ENCODE assay signal across 21 cellular contexts in the genomic region with DNA sequence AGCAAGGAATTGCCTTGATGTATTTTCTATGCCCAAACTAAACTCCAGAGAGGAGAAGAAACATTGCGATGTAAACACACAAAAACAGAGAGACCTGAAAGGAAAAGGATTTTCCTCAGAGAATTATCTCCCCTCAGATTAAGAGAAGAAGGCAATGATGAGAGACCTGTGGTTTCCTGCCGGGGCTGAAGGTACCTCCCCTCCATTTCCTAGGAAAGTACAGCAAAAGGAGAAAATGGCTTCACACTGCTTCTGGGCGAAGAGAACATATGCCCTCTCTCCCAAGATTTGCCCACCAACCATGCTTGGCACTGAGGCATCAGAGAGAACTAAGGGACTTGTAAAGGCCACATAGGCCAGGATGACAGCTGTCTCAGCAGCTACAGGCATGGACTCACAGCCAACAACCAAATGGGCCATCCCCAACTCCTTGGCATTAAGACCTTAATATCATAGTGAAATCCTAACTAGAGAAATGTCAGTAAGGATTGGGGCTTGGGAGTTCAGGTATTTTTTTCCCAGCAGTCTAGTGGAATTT.
DNase-seq lines count a peak whose midpoint lies in the region; ATAC-seq, FAIRE-seq and TF ChIP-seq lines count a peak whose summit lies in the region.
"Had no signal": no experiment of that assay in that cellular context is flagged by ENCODE, and none has a peak within 500 bp of the region (broad histone marks: within the 10 kb centered on the region; RNA-seq: fewer than 3 reads in every experiment).

No MANE protein-coding gene starts in this region.

- H3K79me2 ChIP-seq in DND-41 (ENCODE audit: insufficient read depth, low read length): no peaks in the 10 kb centered on the region

- peak; percentile 65 for ATAC-seq in DND-41 (ENCODE audit: insufficient read depth, low read depth)
- peak; percentile 44 for ATAC-seq in activated CD8-positive, alpha-beta T cell treated with anti-CD3 and anti-CD28 coated beads for 36 hours
- ATAC-seq in natural killer cell treated with Interleukin-12 subunit alpha and Interleukin-12 subunit beta and Interleukin-15 and Interleukin-18, amount 100 ng/mL, for 72 hours: no peak
- ATAC-seq in HG03196 (IDR thresholded peaks at IDR 0.05; ENCODE audit: unreplicated experiment): no peak
- ATAC-seq in heart right ventricle: no peak
- ATAC-seq: gastroesophageal sphincter, left lung, pancreas had no signal

- H3K27me3 Mint-ChIP-seq in activated CD8-positive, alpha-beta T cell treated with anti-CD3 and anti-CD28 coated beads for 36 hours: no peaks in the 10 kb centered on the region
- no peaks in the 10 kb centered on the region for H3K27me3 Mint-ChIP-seq in natural killer cell treated with Interleukin-12 subunit alpha and Interleukin-12 subunit beta and Interleukin-15 and Interleukin-18, amount 100 ng/mL, for 72 hours

- peak overlapping the region; percentile 44 for H3K4me2 ChIP-seq in DND-41 (ENCODE audit: insufficient read depth, low read length)

- H4K20me1 ChIP-seq in DND-41 (ENCODE audit: insufficient read depth, low read length): no peaks in the 10 kb centered on the region

- CTCF ChIA-PET in activated CD8-positive, alpha-beta T cell treated with anti-CD3 and anti-CD28 coated beads for 36 hours (lab: Charles Lee): interaction anchor here (1.3 kb wide), 1 partner anchor 48 kb away, joined by 4 read pairs; no protein-coding TSS in a partner anchor

- H3K4me3 ChIP-seq in DND-41 (ENCODE audit: low read depth in 1 of 2, low read length in 2 of 2): peak overlapping the region in 1 of 2 experiments; percentile 4; a peak in 2 of 4 replicates
- no peak overlapping the region for H3K4me3 ChIP-seq in heart right ventricle
- H3K4me3 ChIP-seq: breast epithelium, gastroesophageal sphincter, left lung, pancreas had no signal

- DNase-seq in DND-41 (peak; percentile 68), GM19239 (ENCODE audit: insufficient read length, low spot score) (no peak), A172 (ENCODE audit: low spot score) (no peak), heart right ventricle (no peak)
- DNase-seq in activated CD8-positive, alpha-beta T cell treated with anti-CD3 and anti-CD28 coated beads for 36 hours: peak; percentile 8
- no peak for DNase-seq in natural killer cell treated with Interleukin-12 subunit alpha and Interleukin-12 subunit beta and Interleukin-15 and Interleukin-18, amount 100 ng/mL, for 72 hours (ENCODE audit: low spot score)
- DNase-seq: activated B cell treated with CpG ODN at 0.5 μM for 24 hours; BE2C; erythroblast; H7; left lung; MM.1S; NCI-H187; NCI-H345; NK-92 treated with Interleukin-12 subunit alpha and Interleukin-12 subunit beta, amount 100 ng/mL, for 24 hours; pancreas; stimulated activated CD4-positive, alpha-beta T cell treated with anti-CD3 and anti-CD28 coated beads, Interleukin-4, amount 100 ng/mL, for 24 hours had no signal

- no peaks in the 10 kb centered on the region for H3K36me3 ChIP-seq in DND-41 (ENCODE audit: insufficient read depth, low read length)
- H3K36me3 ChIP-seq in heart right ventricle: no peaks in the 10 kb centered on the region
- H3K36me3 ChIP-seq: BE2C, breast epithelium, gastroesophageal sphincter, left lung, pancreas had no signal

- H3K27ac ChIP-seq in DND-41 (ENCODE audit: low read length) (peak overlapping the region; percentile 86), heart right ventricle (no peak overlapping the region)
- H3K27ac ChIP-seq: breast epithelium, gastroesophageal sphincter, left lung, pancreas had no signal

- H3K9me3 ChIP-seq in DND-41 (ENCODE audit: insufficient read depth, low read length, severe bottlenecking) (no peaks in the 10 kb centered on the region), heart right ventricle (peaks cover 0 to 3% (median 0%) of the 10 kb centered on the region in 11 donors)
- H3K9me3 ChIP-seq: BE2C, breast epithelium, gastroesophageal sphincter, left lung, pancreas had no signal

- peaks cover 1% of the 10 kb centered on the region for H3K36me3 Mint-ChIP-seq in activated CD8-positive, alpha-beta T cell treated with anti-CD3 and anti-CD28 coated beads for 36 hours (ENCODE audit: low read depth)
- no peaks in the 10 kb centered on the region for H3K36me3 Mint-ChIP-seq in natural killer cell treated with Interleukin-12 subunit alpha and Interleukin-12 subunit beta and Interleukin-15 and Interleukin-18, amount 100 ng/mL, for 72 hours

- peak overlapping the region; percentile 8 for H3K9ac ChIP-seq in DND-41 (ENCODE audit: low read depth, low read length)

- peaks cover 36% of the 10 kb centered on the region for H3K4me1 Mint-ChIP-seq in activated CD8-positive, alpha-beta T cell treated with anti-CD3 and anti-CD28 coated beads for 36 hours (ENCODE audit: low read depth)
- H3K4me1 Mint-ChIP-seq in natural killer cell treated with Interleukin-12 subunit alpha and Interleukin-12 subunit beta and Interleukin-15 and Interleukin-18, amount 100 ng/mL, for 72 hours (ENCODE audit: low read depth in 2 of 2): peaks cover 28 to 36% of the 10 kb centered on the region in 2 donors

- H2AFZ ChIP-seq in DND-41 (ENCODE audit: low read depth, low read length): peak overlapping the region; percentile 65

- WGBS in heart right ventricle, 2 donors: 90 to 94% methylated on average over 3 of the region's 3 CpGs

- H3K27ac Mint-ChIP-seq in activated CD8-positive, alpha-beta T cell treated with anti-CD3 and anti-CD28 coated beads for 36 hours: peak overlapping the region; percentile 47
- peak overlapping the region; percentile 7 to 84 for H3K27ac Mint-ChIP-seq in natural killer cell treated with Interleukin-12 subunit alpha and Interleukin-12 subunit beta and Interleukin-15 and Interleukin-18, amount 100 ng/mL, for 72 hours
- H3K27ac Mint-ChIP-seq: activated B cell treated with CpG ODN at 0.5 μM for 24 hours had no signal

- H3K9me3 Mint-ChIP-seq in activated CD8-positive, alpha-beta T cell treated with anti-CD3 and anti-CD28 coated beads for 36 hours: no peaks in the 10 kb centered on the region
- peaks cover 7% of the 10 kb centered on the region for H3K9me3 Mint-ChIP-seq in natural killer cell treated with Interleukin-12 subunit alpha and Interleukin-12 subunit beta and Interleukin-15 and Interleukin-18, amount 100 ng/mL, for 72 hours
- H3K9me3 Mint-ChIP-seq: activated B cell treated with CpG ODN at 0.5 μM for 24 hours had no signal

- POLR2A ChIA-PET in activated CD8-positive, alpha-beta T cell treated with anti-CD3 and anti-CD28 coated beads for 36 hours (lab: Charles Lee): interaction anchor here (1.3 kb wide), 1 partner anchor 11 kb away, joined by 4 read pairs; no protein-coding TSS in a partner anchor

- H3K4me3 Mint-ChIP-seq in activated CD8-positive, alpha-beta T cell treated with anti-CD3 and anti-CD28 coated beads for 36 hours: no peak overlapping the region
- peak overlapping the region; percentile 19 for H3K4me3 Mint-ChIP-seq in natural killer cell treated with Interleukin-12 subunit alpha and Interleukin-12 subunit beta and Interleukin-15 and Interleukin-18, amount 100 ng/mL, for 72 hours
- H3K4me3 Mint-ChIP-seq: activated B cell treated with CpG ODN at 0.5 μM for 24 hours had no signal

- intact Hi-C loops in activated CD8-positive, alpha-beta T cell treated with anti-CD3 and anti-CD28 coated beads for 36 hours (cut with micrococcal nuclease): no loop called here
- intact Hi-C loops in heart right ventricle (cut with DNase I): no loop called here

- H3K27me3 ChIP-seq in DND-41 (ENCODE audit: insufficient read depth, low read length, poor library complexity) (no peaks in the 10 kb centered on the region), heart right ventricle (no peaks in the 10 kb centered on the region)
- H3K27me3 ChIP-seq: BE2C, breast epithelium, gastroesophageal sphincter, left lung, pancreas had no signal

- H3K4me1 ChIP-seq in DND-41 (ENCODE audit: insufficient read depth, low read length) (peaks cover 65% of the 10 kb centered on the region), heart right ventricle (peaks cover 0 to 8% (median 0%) of the 10 kb centered on the region in 9 donors)
- H3K4me1 ChIP-seq: breast epithelium, gastroesophageal sphincter, left lung, pancreas had no signal

- TF ChIP-seq CTCF in DND-41 (IDR thresholded peaks at IDR 0.05; ENCODE audit: borderline replicate concordance, extremely low read depth, low read length, poor library complexity, severe bottlenecking): no peak
- TF ChIP-seq CTCF in activated CD8-positive, alpha-beta T cell treated with anti-CD3 and anti-CD28 coated beads for 36 hours (IDR thresholded peaks at IDR 0.05): no peak
- TF ChIP-seq CTCF in heart right ventricle (IDR thresholded peaks at IDR 0.05): no peak

- peak; percentile 53 for FAIRE-seq in GM19239 (lab: Jason Lieb, UNC)
- FAIRE-seq: D721Med, pancreas had no signal

Comparison
In these comparisons a context has a peak if more than half of its experiments do, and no peak if none do; other contexts are left out.
1. ATAC-seq: peak in DND-41 (single experiment) and activated CD8-positive, alpha-beta T cell treated with anti-CD3 and anti-CD28 coated beads for 36 hours (single experiment); none in natural killer cell treated with Interleukin-12 subunit alpha and Interleukin-12 subunit beta and Interleukin-15 and Interleukin-18, amount 100 ng/mL, for 72 hours (0 of 2), HG03196 (single experiment) and heart right ventricle (0 of 8).
2. DNase-seq: peak in DND-41 (single experiment) and activated CD8-positive, alpha-beta T cell treated with anti-CD3 and anti-CD28 coated beads for 36 hours (single experiment); none in GM19239 (single experiment), natural killer cell treated with Interleukin-12 subunit alpha and Interleukin-12 subunit beta and Interleukin-15 and Interleukin-18, amount 100 ng/mL, for 72 hours (single experiment), A172 (single experiment) and heart right ventricle (0 of 2).